In the genomic region with DNA sequence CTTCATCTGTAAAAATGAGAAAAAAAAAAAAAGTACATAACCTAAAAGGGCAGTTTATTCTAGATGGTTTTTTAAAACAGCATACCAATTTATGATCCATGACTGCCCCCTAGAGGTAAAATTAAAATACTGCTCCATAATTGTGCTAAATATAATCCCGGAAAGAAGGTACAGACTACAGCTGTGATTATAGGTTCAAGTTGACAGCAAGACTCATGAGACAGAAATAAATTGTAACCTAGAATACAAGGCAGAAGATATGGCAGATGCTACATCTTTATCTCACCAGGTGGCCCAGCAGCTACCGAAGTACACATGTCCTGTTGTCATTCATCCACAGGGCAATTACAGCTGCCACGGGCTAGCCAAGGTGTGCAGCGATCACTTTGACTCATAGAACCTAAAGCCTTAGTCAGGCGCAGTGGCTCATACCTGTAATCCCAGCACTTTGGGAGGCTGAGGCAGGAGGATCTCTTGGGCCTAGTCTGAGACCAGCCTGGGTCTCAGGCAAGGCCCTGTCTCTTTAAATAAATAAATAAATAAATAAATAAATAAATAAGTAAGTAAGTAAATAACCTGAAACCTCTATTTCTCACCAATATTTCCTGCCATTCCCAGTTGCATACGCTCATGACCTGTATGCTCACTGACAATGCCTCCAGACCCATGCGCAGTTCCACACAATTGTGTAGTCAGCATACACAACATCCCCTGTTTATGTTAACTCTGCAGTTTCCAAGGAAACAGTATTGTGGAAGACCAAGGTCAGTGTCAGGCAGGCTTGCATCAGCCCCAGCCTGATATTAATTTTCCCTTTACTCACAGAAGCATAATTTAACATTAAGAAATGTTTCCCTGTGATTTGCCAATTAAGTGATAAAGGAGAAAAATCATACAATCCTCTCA, we compare ENCODE assay signal across 1 cellular context.
TF ChIP-seq lines count a peak whose summit lies in the region.

No MANE protein-coding gene starts in this region.

TF ChIP-seq in HepG2, 621 proteins besides CTCF, POLR2A, EP300 and RAD21 (continued from another document):
- TF ChIP-seq ZNF790 (CRISPR knock-in tag; IDR thresholded peaks at IDR 0.05; ENCODE audit: borderline replicate concordance) (no peak), SMC3 (IDR thresholded peaks at IDR 0.05; ENCODE audit: low read length) (peak; percentile 59), PITX1 (CRISPR knock-in tag; IDR thresholded peaks at IDR 0.05) (no peak), STAG1 (CRISPR knock-in tag; IDR thresholded peaks at IDR 0.05) (peak; percentile 71), TARDBP (CRISPR knock-in tag; IDR thresholded peaks at IDR 0.05) (no peak), DR1 (CRISPR knock-in tag; IDR thresholded peaks at IDR 0.05) (no peak), ZNF746 (CRISPR knock-in tag; IDR thresholded peaks at IDR 0.05) (no peak), PRDM15 (CRISPR knock-in tag; IDR thresholded peaks at IDR 0.05) (no peak), ZNF646 (CRISPR knock-in tag; IDR thresholded peaks at IDR 0.05) (no peak), ZNF12 (CRISPR knock-in tag; IDR thresholded peaks at IDR 0.05) (no peak), MIXL1 (CRISPR knock-in tag; IDR thresholded peaks at IDR 0.05) (no peak), TBL1XR1 (IDR thresholded peaks at IDR 0.05; ENCODE audit: borderline replicate concordance, low read length, partially characterized antibody) (no peak)
- TF ChIP-seq, protein P1, sequence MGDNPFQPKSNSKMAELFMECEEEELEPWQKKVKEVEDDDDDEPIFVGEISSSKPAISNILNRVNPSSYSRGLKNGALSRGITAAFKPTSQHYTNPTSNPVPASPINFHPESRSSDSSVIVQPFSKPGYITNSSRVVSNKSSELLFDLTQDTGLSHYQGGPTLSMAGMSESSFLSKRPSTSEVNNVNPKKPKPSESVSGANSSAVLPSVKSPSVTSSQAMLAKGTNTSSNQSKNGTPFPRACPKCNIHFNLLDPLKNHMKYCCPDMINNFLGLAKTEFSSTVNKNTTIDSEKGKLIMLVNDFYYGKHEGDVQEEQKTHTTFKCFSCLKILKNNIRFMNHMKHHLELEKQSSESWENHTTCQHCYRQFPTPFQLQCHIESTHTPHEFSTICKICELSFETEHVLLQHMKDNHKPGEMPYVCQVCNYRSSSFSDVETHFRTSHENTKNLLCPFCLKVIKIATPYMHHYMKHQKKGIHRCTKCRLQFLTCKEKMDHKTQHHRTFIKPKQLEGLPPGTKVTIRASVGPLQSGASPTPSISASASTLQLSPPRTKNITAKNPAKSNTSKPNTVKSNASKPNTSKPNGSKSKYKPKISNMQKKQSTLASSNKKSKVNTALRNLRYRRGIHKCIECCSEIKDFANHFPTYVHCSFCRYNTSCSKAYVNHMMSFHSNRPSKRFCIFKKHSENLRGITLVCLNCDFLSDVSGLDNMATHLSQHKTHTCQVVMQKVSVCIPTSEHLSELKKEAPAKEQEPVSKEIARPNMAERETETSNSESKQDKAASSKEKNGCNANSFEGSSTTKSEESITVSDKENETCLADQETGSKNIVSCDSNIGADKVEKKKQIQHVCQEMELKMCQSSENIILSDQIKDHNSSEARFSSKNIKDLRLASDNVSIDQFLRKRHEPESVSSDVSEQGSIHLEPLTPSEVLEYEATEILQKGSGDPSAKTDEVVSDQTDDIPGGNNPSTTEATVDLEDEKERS (CRISPR knock-in tag; IDR thresholded peaks at IDR 0.05), result no peak
- TF ChIP-seq, protein P2, sequence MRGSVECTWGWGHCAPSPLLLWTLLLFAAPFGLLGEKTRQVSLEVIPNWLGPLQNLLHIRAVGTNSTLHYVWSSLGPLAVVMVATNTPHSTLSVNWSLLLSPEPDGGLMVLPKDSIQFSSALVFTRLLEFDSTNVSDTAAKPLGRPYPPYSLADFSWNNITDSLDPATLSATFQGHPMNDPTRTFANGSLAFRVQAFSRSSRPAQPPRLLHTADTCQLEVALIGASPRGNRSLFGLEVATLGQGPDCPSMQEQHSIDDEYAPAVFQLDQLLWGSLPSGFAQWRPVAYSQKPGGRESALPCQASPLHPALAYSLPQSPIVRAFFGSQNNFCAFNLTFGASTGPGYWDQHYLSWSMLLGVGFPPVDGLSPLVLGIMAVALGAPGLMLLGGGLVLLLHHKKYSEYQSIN (CRISPR knock-in tag; IDR thresholded peaks at IDR 0.05; ENCODE audit: borderline replicate concordance), result no peak
- TF ChIP-seq, protein P3, sequence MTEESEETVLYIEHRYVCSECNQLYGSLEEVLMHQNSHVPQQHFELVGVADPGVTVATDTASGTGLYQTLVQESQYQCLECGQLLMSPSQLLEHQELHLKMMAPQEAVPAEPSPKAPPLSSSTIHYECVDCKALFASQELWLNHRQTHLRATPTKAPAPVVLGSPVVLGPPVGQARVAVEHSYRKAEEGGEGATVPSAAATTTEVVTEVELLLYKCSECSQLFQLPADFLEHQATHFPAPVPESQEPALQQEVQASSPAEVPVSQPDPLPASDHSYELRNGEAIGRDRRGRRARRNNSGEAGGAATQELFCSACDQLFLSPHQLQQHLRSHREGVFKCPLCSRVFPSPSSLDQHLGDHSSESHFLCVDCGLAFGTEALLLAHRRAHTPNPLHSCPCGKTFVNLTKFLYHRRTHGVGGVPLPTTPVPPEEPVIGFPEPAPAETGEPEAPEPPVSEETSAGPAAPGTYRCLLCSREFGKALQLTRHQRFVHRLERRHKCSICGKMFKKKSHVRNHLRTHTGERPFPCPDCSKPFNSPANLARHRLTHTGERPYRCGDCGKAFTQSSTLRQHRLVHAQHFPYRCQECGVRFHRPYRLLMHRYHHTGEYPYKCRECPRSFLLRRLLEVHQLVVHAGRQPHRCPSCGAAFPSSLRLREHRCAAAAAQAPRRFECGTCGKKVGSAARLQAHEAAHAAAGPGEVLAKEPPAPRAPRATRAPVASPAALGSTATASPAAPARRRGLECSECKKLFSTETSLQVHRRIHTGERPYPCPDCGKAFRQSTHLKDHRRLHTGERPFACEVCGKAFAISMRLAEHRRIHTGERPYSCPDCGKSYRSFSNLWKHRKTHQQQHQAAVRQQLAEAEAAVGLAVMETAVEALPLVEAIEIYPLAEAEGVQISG (CRISPR knock-in tag; IDR thresholded peaks at IDR 0.05), result no peak
